Comparison of ENCODE assay signal across 25 cellular contexts in genomic region chr1:43043695-43044094, GRCh38.
"Had no signal": no experiment of that assay in that cellular context is flagged by ENCODE, and none has a peak within 500 bp of the region (broad histone marks: within the 10 kb centered on the region; RNA-seq: fewer than 3 reads in every experiment).

No MANE protein-coding gene starts in this region.

- H3K27me3 Mint-ChIP-seq: activated CD4-positive, alpha-beta memory T cell treated with anti-CD3 and anti-CD28 coated beads for 36 hours had no signal

- H3K9me3 Mint-ChIP-seq: activated CD4-positive, alpha-beta memory T cell treated with anti-CD3 and anti-CD28 coated beads for 36 hours; activated CD4-positive, alpha-beta T cell treated with anti-CD3 and anti-CD28 coated beads, Interleukin-2, amount 10 ng/mL, durations not matched to agents 24 days and 14 days; activated naive CD4-positive, alpha-beta T cell treated with anti-CD3 and anti-CD28 coated beads, Interleukin-2, amount 10 ng/mL, durations not matched to agents 7 days and 5 days; activated naive CD8-positive, alpha-beta T cell treated with anti-CD3 and anti-CD28 coated beads, Interleukin-2, amount 10 ng/mL, durations not matched to agents 7 days and 5 days; activated T-helper 1 cell treated with anti-CD3 and anti-CD28 coated beads, Interleukin-12 subunit alpha, Interleukin-12 subunit beta, Interleukin-2, Interleukin-4 antibody, amounts not matched to agents 30 ng/mL and 10 ng/mL and 1 ng/mL, durations not matched to agents 14 hours and 24 hours and 36 hours; dendritic cell treated with granulocyte-macrophage colony-stimulating factor and Interleukin-4, amounts not matched to agents 40 ng/mL and 50 ng/mL, for 4 days; natural killer cell had no signal

- H3K36me3 ChIP-seq: brain microvascular endothelial cell, left lung, lower lobe of right lung, spleen, suprapubic skin, tibial nerve had no signal

- H3K27me3 ChIP-seq: brain microvascular endothelial cell, left lung, spleen, suprapubic skin, tibial nerve had no signal

- H3K4me3 Mint-ChIP-seq: activated CD4-positive, alpha-beta memory T cell treated with anti-CD3 and anti-CD28 coated beads for 36 hours; activated CD4-positive, alpha-beta T cell treated with anti-CD3 and anti-CD28 coated beads, Interleukin-2, amount 10 ng/mL, durations not matched to agents 24 days and 14 days; activated naive CD4-positive, alpha-beta T cell treated with anti-CD3 and anti-CD28 coated beads, Interleukin-2, amount 10 ng/mL, durations not matched to agents 7 days and 5 days; activated naive CD8-positive, alpha-beta T cell treated with anti-CD3 and anti-CD28 coated beads, Interleukin-2, amount 10 ng/mL, durations not matched to agents 7 days and 5 days; activated T-helper 1 cell treated with anti-CD3 and anti-CD28 coated beads, Interleukin-12 subunit alpha, Interleukin-12 subunit beta, Interleukin-2, Interleukin-4 antibody, amounts not matched to agents 30 ng/mL and 10 ng/mL and 1 ng/mL, durations not matched to agents 14 hours and 24 hours and 36 hours; dendritic cell treated with granulocyte-macrophage colony-stimulating factor and Interleukin-4, amounts not matched to agents 40 ng/mL and 50 ng/mL, for 4 days; natural killer cell had no signal

- ATAC-seq: left lung, lower lobe of right lung, natural killer cell, right cardiac atrium had no signal

- H3K27ac ChIP-seq: brain microvascular endothelial cell, left lung, lower lobe of right lung, spleen, suprapubic skin, tibial nerve had no signal

- H3K9me3 ChIP-seq: left lung, lower lobe of right lung, spleen, suprapubic skin, tibial nerve had no signal

- H3K4me1 Mint-ChIP-seq: activated CD4-positive, alpha-beta T cell treated with anti-CD3 and anti-CD28 coated beads, Interleukin-2, amount 10 ng/mL, durations not matched to agents 24 days and 14 days had no signal

- H3K36me3 Mint-ChIP-seq: activated CD4-positive, alpha-beta memory T cell treated with anti-CD3 and anti-CD28 coated beads for 36 hours; activated naive CD4-positive, alpha-beta T cell treated with anti-CD3 and anti-CD28 coated beads, Interleukin-2, amount 10 ng/mL, durations not matched to agents 7 days and 5 days; activated naive CD8-positive, alpha-beta T cell treated with anti-CD3 and anti-CD28 coated beads, Interleukin-2, amount 10 ng/mL, durations not matched to agents 7 days and 5 days; natural killer cell had no signal

- DNase-seq: activated CD4-positive, alpha-beta memory T cell treated with anti-CD3 and anti-CD28 coated beads for 36 hours; activated CD4-positive, alpha-beta T cell treated with anti-CD3 and anti-CD28 coated beads, Interleukin-2, amount 10 ng/mL, durations not matched to agents 24 days and 14 days; activated CD4-positive, CD25-positive, alpha-beta regulatory T cell treated with anti-CD3 and anti-CD28 coated beads, Interleukin-2, amount 50 U/mL, for 72 hours; activated CD8-positive, alpha-beta memory T cell treated with anti-CD3 and anti-CD28 coated beads, Interleukin-2, amount 50 U/mL, for 4 hours; activated gamma-delta T cell; activated naive CD4-positive, alpha-beta T cell treated with anti-CD3 and anti-CD28 coated beads, Interleukin-2, amount 10 ng/mL, durations not matched to agents 7 days and 5 days; activated naive CD8-positive, alpha-beta T cell treated with anti-CD3 and anti-CD28 coated beads, Interleukin-2, amount 10 ng/mL, durations not matched to agents 7 days and 5 days; activated T-cell treated with anti-CD3 and anti-CD28 coated beads, Interleukin-2, amount 50 U/mL, for 1 hour; amniotic stem cell; brain microvascular endothelial cell; central memory CD4-positive, alpha-beta T cell; head of caudate nucleus; left lung; lower lobe of right lung; mesendoderm; natural killer cell; posterior cingulate gyrus; right cardiac atrium; spleen; stimulated activated naive CD4-positive, alpha-beta T cell; T-helper 2 cell had no signal

- H3K27ac Mint-ChIP-seq: activated CD4-positive, alpha-beta memory T cell treated with anti-CD3 and anti-CD28 coated beads for 36 hours; activated CD4-positive, alpha-beta T cell treated with anti-CD3 and anti-CD28 coated beads, Interleukin-2, amount 10 ng/mL, durations not matched to agents 24 days and 14 days; activated naive CD4-positive, alpha-beta T cell treated with anti-CD3 and anti-CD28 coated beads, Interleukin-2, amount 10 ng/mL, durations not matched to agents 7 days and 5 days; activated naive CD8-positive, alpha-beta T cell treated with anti-CD3 and anti-CD28 coated beads, Interleukin-2, amount 10 ng/mL, durations not matched to agents 7 days and 5 days; activated T-helper 1 cell treated with anti-CD3 and anti-CD28 coated beads, Interleukin-12 subunit alpha, Interleukin-12 subunit beta, Interleukin-2, Interleukin-4 antibody, amounts not matched to agents 30 ng/mL and 10 ng/mL and 1 ng/mL, durations not matched to agents 14 hours and 24 hours and 36 hours; dendritic cell treated with granulocyte-macrophage colony-stimulating factor and Interleukin-4, amounts not matched to agents 40 ng/mL and 50 ng/mL, for 4 days; natural killer cell had no signal

- H3K4me1 ChIP-seq: left lung, spleen had no signal

- H3K4me3 ChIP-seq: left lung, lower lobe of right lung, spleen, suprapubic skin, tibial nerve had no signal
